Comparison of ENCODE assay signal across 8 cellular contexts in the genomic region with DNA sequence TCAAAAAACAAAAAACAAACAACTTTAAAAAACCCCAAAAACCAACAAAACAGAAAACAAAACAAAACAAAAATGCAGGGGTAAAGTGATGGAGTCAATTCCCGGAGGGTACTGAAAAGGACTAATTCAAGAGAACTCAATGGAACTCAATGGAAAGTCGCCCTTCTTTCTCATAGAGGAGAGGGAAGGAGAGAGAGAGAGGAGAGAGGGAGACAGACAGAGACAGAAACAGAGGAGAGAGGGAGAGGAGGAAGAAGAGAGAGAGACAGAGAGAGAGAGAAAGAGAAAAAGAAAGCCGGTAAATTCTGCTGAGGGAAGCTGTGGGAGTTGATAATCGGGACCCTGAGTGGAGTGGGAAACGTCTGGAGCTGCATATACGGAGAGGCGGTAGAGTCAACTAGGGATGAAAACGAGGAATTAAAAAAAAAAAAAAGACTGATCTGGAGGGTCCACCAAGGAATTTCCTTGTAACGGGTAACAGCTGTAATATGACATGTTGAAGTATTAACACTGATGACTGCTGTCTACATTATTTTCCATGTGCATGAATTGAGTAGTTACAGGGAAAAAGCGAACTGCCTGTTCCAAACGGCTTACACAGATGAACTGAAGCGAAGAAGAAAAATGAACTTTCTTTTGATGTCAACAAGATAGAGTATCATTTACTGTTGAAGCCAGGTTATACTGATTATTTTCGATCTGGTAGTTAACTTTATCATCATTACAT. TPM values are rescaled to one million over a fixed set of nuclear protein-coding genes. Genes with fewer than 3 reads are reported as not detected.
DNase-seq lines count a peak whose midpoint lies in the region; ATAC-seq and TF ChIP-seq lines count a peak whose summit lies in the region.

No MANE protein-coding gene starts in this region.

- H3K9ac ChIP-seq in mesendoderm (ENCODE audit: low read length), result peak overlapping the region; percentile 94

- H2BK5ac ChIP-seq in mesendoderm (ENCODE audit: low read length), result peak overlapping the region; percentile 27

- H3K27ac ChIP-seq in A673 (ENCODE audit: low read depth, low read length, poor library complexity, severe bottlenecking), result peak overlapping the region; percentile 85
- H3K27ac ChIP-seq in mesendoderm (ENCODE audit: low read depth, low read length), result no peak overlapping the region

- peak overlapping the region; percentile 64 for H2BK120ac ChIP-seq in mesendoderm (ENCODE audit: low read depth, low read length)

- H3K9me3 Mint-ChIP-seq in activated naive CD4-positive, alpha-beta T cell treated with anti-CD3 and anti-CD28 coated beads for 36 hours, result no peaks in the 10 kb centered on the region

- H3K18ac ChIP-seq in mesendoderm (ENCODE audit: low read length), result peak overlapping the region; percentile 78

- POLR2A ChIA-PET in A673 (lab: Charles Lee; ENCODE audit: low non-redundant PET), result no interaction called here

- H3K27me3 Mint-ChIP-seq in activated naive CD4-positive, alpha-beta T cell treated with anti-CD3 and anti-CD28 coated beads for 36 hours (ENCODE audit: low read depth), result no peaks in the 10 kb centered on the region

- H3K27ac Mint-ChIP-seq in activated naive CD4-positive, alpha-beta T cell treated with anti-CD3 and anti-CD28 coated beads for 36 hours, result no peak overlapping the region

- H3K4me1 ChIP-seq in A673 (ENCODE audit: insufficient read depth, low read length, poor library complexity, severe bottlenecking) (peaks cover 18% of the 10 kb centered on the region), mesendoderm (ENCODE audit: control insufficient read depth, low read depth, low read length) (peaks cover 2% of the 10 kb centered on the region)

- H2BK15ac ChIP-seq in mesendoderm (replicated peaks; ENCODE audit: low read depth), result no peak overlapping the region

- peak overlapping the region; percentile 52 for H3K4me3 ChIP-seq in A673 (ENCODE audit: low read depth, low read length, poor library complexity, severe bottlenecking)
- peak overlapping the region; percentile 53 to 64 for H3K4me3 ChIP-seq in cardiac fibroblast (replicated peaks in 1 of 2; ENCODE audit: low read depth in 2 of 2, low read length in 2 of 2)
- peak overlapping the region; percentile 45 for H3K4me3 ChIP-seq in mesendoderm (ENCODE audit: low read length)

- peaks cover 8% of the 10 kb centered on the region for H3K4me1 Mint-ChIP-seq in activated naive CD4-positive, alpha-beta T cell treated with anti-CD3 and anti-CD28 coated beads for 36 hours (ENCODE audit: low read depth)

- ATAC-seq in HG02678 (IDR thresholded peaks at IDR 0.05; ENCODE audit: unreplicated experiment), result no peak

- peaks cover 2% of the 10 kb centered on the region for H3K79me1 ChIP-seq in mesendoderm (ENCODE audit: low read length)

- intact Hi-C loops in A673 (cut with micrococcal nuclease; ENCODE audit: unreplicated experiment), result loop anchor here (5.0 kb wide), 1 partner anchor 116 kb away; no protein-coding TSS in a partner anchor
- intact Hi-C loops in activated naive CD4-positive, alpha-beta T cell treated with anti-CD3 and anti-CD28 coated beads for 36 hours (cut with micrococcal nuclease), result loop anchor here (2.0 kb wide), 2 partner anchors 108 to 576 kb away; a partner anchor contains a TSS

- H2AK5ac ChIP-seq in mesendoderm (ENCODE audit: low read length), result no peak overlapping the region

- no peaks in the 10 kb centered on the region for H3K9me3 ChIP-seq in A673 (ENCODE audit: low read depth, low read length, poor library complexity, severe bottlenecking)

- no peaks in the 10 kb centered on the region for H3K27me3 ChIP-seq in A673 (replicated peaks; ENCODE audit: insufficient read depth, low read depth, low read length, poor library complexity)
- H3K27me3 ChIP-seq in mesendoderm (ENCODE audit: insufficient read depth, low read length, poor library complexity), result no peaks in the 10 kb centered on the region

- DNase-seq in A673 (ENCODE audit: low spot score), result peak; percentile 27
- DNase-seq in HT1080 (ENCODE audit: low read depth), result peak; percentile 3
- DNase-seq in cardiac fibroblast (ENCODE audit: low read depth in 2 of 2), result peak in 1 of 2 donors; percentile 31
- DNase-seq in mesendoderm, result peak; percentile 33
- no peak for DNase-seq in activated naive CD4-positive, alpha-beta T cell treated with anti-CD3 and anti-CD28 coated beads for 36 hours
- DNase-seq in inferior parietal cortex (ENCODE audit: extremely low spot score), result no peak
- no peak for DNase-seq in stimulated activated naive CD4-positive, alpha-beta T cell treated with Interleukin-2 at 50 U/mL for 16 hours (lab: John Stamatoyannopoulos, UW)

- peak overlapping the region; percentile 95 for H3K56ac ChIP-seq in mesendoderm (ENCODE audit: low read length)

- no peak overlapping the region for H4K8ac ChIP-seq in mesendoderm (ENCODE audit: low read depth, low read length)

- H3K79me2 ChIP-seq in mesendoderm (ENCODE audit: control insufficient read depth, insufficient read depth, low read length), result no peaks in the 10 kb centered on the region

- peaks cover 2% of the 10 kb centered on the region for H3K36me3 Mint-ChIP-seq in activated naive CD4-positive, alpha-beta T cell treated with anti-CD3 and anti-CD28 coated beads for 36 hours (ENCODE audit: low read depth)

- CTCF ChIA-PET in A673 (lab: Charles Lee), result no interaction called here
- CTCF ChIA-PET in activated naive CD4-positive, alpha-beta T cell treated with anti-CD3 and anti-CD28 coated beads for 36 hours (lab: Charles Lee), result interaction anchor here (0.6 to 1.1 kb wide), 3 partner anchors 57 to 419 kb away, joined by 3 to 4 read pairs (median 3); no protein-coding TSS in a partner anchor

- no peak overlapping the region for H4K5ac ChIP-seq in mesendoderm (ENCODE audit: low read length)

- H3K4me3 Mint-ChIP-seq in activated naive CD4-positive, alpha-beta T cell treated with anti-CD3 and anti-CD28 coated beads for 36 hours, result no peak overlapping the region

- no peak overlapping the region for H3K4ac ChIP-seq in mesendoderm (ENCODE audit: low read depth, low read length)

- TSS peak; percentile 86 for BruUV-seq in A673 (replicated peaks; lab: Mats Ljungman, UMichigan)

- no peak overlapping the region for H3K23ac ChIP-seq in mesendoderm (ENCODE audit: low read length)

- H3K4me2 ChIP-seq in mesendoderm (ENCODE audit: low read length), result peak overlapping the region; percentile 49

- H3K36me3 ChIP-seq in A673 (ENCODE audit: insufficient read depth, low read length, poor library complexity, severe bottlenecking) (no peaks in the 10 kb centered on the region), mesendoderm (ENCODE audit: control insufficient read depth, insufficient read depth, low read length) (no peaks in the 10 kb centered on the region)

- WGBS in mesendoderm (ENCODE audit: extremely low coverage, insufficient coverage, low lambda C conversion rate), result no CpG with 5 or more reads among the region's 13 CpGs

- no peak for TF ChIP-seq CTCF in A673 (conservative IDR thresholded peaks at IDR 0.05; ENCODE audit: low read depth, low read length)
- TF ChIP-seq CTCF in cardiac fibroblast (IDR thresholded peaks at IDR 0.05; ENCODE audit: low read depth, low read length), result no peak

RNA-seq across cellular contexts. Expression of a gene that starts 1.0 kb away (rescaled TPM):
- 1.0 TPM in 2 replicates for total RNA-seq in A673 (2021)
- 1.4 TPM in 1 of 2 replicates, not detected in the other for total RNA-seq in HT1080 (2014; rRNA removed; shearing (Covaris generic))
- 0.15 TPM in 2 replicates for polyA plus RNA-seq in HT1080 (2015; cell fraction: cytosol; rRNA removed)
- 0.12 and 0.19 TPM in 2 replicates for polyA plus RNA-seq in HT1080 (2015; cell fraction: nucleus; rRNA removed)
- 0.88 TPM for polyA plus RNA-seq in mesendoderm (2013, experiment 1 of 2)
- polyA plus RNA-seq in mesendoderm (2013, experiment 2 of 2), result 1.3 TPM
- under 1 TPM; 0.64 to 0.86 TPM for total RNA-seq in activated naive CD4-positive, alpha-beta T cell treated with anti-CD3 and anti-CD28 coated beads for 36 hours

RNA-seq across cellular contexts. Expression of a gene that starts 4.6 kb away (rescaled TPM):
- 47.1 and 50.2 TPM in 2 replicates for total RNA-seq in A673 (2021)
- 25.9 and 26.4 TPM in 2 replicates for total RNA-seq in HT1080 (2014; rRNA removed; shearing (Covaris generic))
- polyA plus RNA-seq in HT1080 (2015; cell fraction: cytosol; rRNA removed), result 40.2 and 45.1 TPM in 2 replicates
- polyA plus RNA-seq in HT1080 (2015; cell fraction: nucleus; rRNA removed), result 36.2 and 44.3 TPM in 2 replicates
- 19.2 TPM for polyA plus RNA-seq in mesendoderm (2013, experiment 1 of 2)
- polyA plus RNA-seq in mesendoderm (2013, experiment 2 of 2), result 18.2 TPM
- total RNA-seq in activated naive CD4-positive, alpha-beta T cell treated with anti-CD3 and anti-CD28 coated beads for 36 hours, result 10 to 100 TPM; 46.3 to 50.5 TPM

RNA-seq across cellular contexts. Expression of a gene that starts 17.2 kb away (rescaled TPM):
- 21.0 and 24.0 TPM in 2 replicates for total RNA-seq in A673 (2021)
- total RNA-seq in HT1080 (2014; rRNA removed; shearing (Covaris generic)), result 4.7 and 4.9 TPM in 2 replicates
- 7.5 and 9.1 TPM in 2 replicates for polyA plus RNA-seq in HT1080 (2015; cell fraction: cytosol; rRNA removed)
- polyA plus RNA-seq in HT1080 (2015; cell fraction: nucleus; rRNA removed), result 16.6 and 23.5 TPM in 2 replicates
- polyA plus RNA-seq in mesendoderm (2013, experiment 1 of 2), result 5.0 TPM
- 4.6 TPM for polyA plus RNA-seq in mesendoderm (2013, experiment 2 of 2)
- 10 to 100 TPM; 17.3 to 18.5 TPM for total RNA-seq in activated naive CD4-positive, alpha-beta T cell treated with anti-CD3 and anti-CD28 coated beads for 36 hours

RNA-seq across cellular contexts. Expression of a gene that starts 58.4 kb away (rescaled TPM):
- 75.8 and 76.1 TPM in 2 replicates for total RNA-seq in A673 (2021)
- total RNA-seq in HT1080 (2014; rRNA removed; shearing (Covaris generic)), result 19.5 and 22.0 TPM in 2 replicates
- 16.4 and 19.2 TPM in 2 replicates for polyA plus RNA-seq in HT1080 (2015; cell fraction: cytosol; rRNA removed)
- 63.8 and 68.9 TPM in 2 replicates for polyA plus RNA-seq in HT1080 (2015; cell fraction: nucleus; rRNA removed)
- 14.6 TPM for polyA plus RNA-seq in mesendoderm (2013, experiment 1 of 2)
- polyA plus RNA-seq in mesendoderm (2013, experiment 2 of 2), result 12.3 TPM
- total RNA-seq in activated naive CD4-positive, alpha-beta T cell treated with anti-CD3 and anti-CD28 coated beads for 36 hours, result 10 to 100 TPM; 53.5 to 55.6 TPM

Comparison
In these comparisons a context has a peak if more than half of its experiments do, and no peak if none do; other contexts are left out.
1. DNase-seq: peak in A673 (single experiment), HT1080 (single experiment) and mesendoderm (single experiment); none in activated naive CD4-positive, alpha-beta T cell treated with anti-CD3 and anti-CD28 coated beads for 36 hours (single experiment), inferior parietal cortex (single experiment) and stimulated activated naive CD4-positive, alpha-beta T cell treated with Interleukin-2 at 50 U/mL for 16 hours (single experiment).
2. Peak in every context shown above with its lines, with median percentiles within 50 percentile points of each other: H3K4me3 ChIP-seq.